In genomic region chr14:92649066-92649465, GRCh38 we compare ENCODE assay signal across 11 cellular contexts.
DNase-seq lines count a peak whose midpoint lies in the region; ATAC-seq and TF ChIP-seq lines count a peak whose summit lies in the region.
"Had no signal": no experiment of that assay in that cellular context is flagged by ENCODE, and none has a peak within 500 bp of the region (broad histone marks: within the 10 kb centered on the region; RNA-seq: fewer than 3 reads in every experiment).

No MANE protein-coding gene starts in this region.

- POLR2A ChIA-PET in activated CD8-positive, alpha-beta T cell treated with anti-CD3 and anti-CD28 coated beads for 36 hours (lab: Charles Lee): no interaction called here

- 91 to 97% (median 93%) methylated on average over 7 of the region's 7 CpGs for WGBS in stomach, 5 donors

- H3K4me1 Mint-ChIP-seq in HFFc6 (ENCODE audit: low read depth): peaks cover 51% of the 10 kb centered on the region
- peaks cover 65% of the 10 kb centered on the region for H3K4me1 Mint-ChIP-seq in activated CD8-positive, alpha-beta T cell treated with anti-CD3 and anti-CD28 coated beads for 36 hours (ENCODE audit: low read depth)

- TF ChIP-seq CTCF in HFFc6 (IDR thresholded peaks at IDR 0.05) (no peak), left lung (IDR thresholded peaks at IDR 0.05) (no peak), stomach (IDR thresholded peaks at IDR 0.05) (no peak)
- TF ChIP-seq CTCF in activated CD8-positive, alpha-beta T cell treated with anti-CD3 and anti-CD28 coated beads for 36 hours (IDR thresholded peaks at IDR 0.05): no peak

- intact Hi-C loops in activated CD8-positive, alpha-beta T cell treated with anti-CD3 and anti-CD28 coated beads for 36 hours (cut with micrococcal nuclease): no loop called here
- intact Hi-C loops in left lung (cut with DNase I): no loop called here
- intact Hi-C loops in stomach (cut with DNase I; ENCODE audit: low total_unique reads): no loop called here

- H3K27ac Mint-ChIP-seq in HFFc6: peak overlapping the region; percentile 94
- H3K27ac Mint-ChIP-seq in activated CD8-positive, alpha-beta T cell treated with anti-CD3 and anti-CD28 coated beads for 36 hours: peak overlapping the region; percentile 97

- peaks cover 0 to 4% of the 10 kb centered on the region in 2 donors for H3K9me3 ChIP-seq in left lung
- H3K9me3 ChIP-seq in stomach: peaks cover 0 to 9% (median 4%) of the 10 kb centered on the region in 4 donors

- H3K27me3 ChIP-seq in left lung (no peaks in the 10 kb centered on the region), stomach (no peaks in the 10 kb centered on the region)

- DNase-seq in HFFc6 (no peak), left lung (no peak), stomach (no peak), NCI-H2227 treated with DMSO at 0.1 percent for 48 hours (lab: John Stamatoyannopoulos, UW) (no peak)
- no peak for DNase-seq in activated CD8-positive, alpha-beta T cell treated with anti-CD3 and anti-CD28 coated beads for 36 hours
- DNase-seq in activated T-cell treated with anti-CD3 and anti-CD28 coated beads, Interleukin-2, amount 50 U/mL, for 1 hour: no peak
- DNase-seq: NCI-H1417 treated with DMSO at 0.1 percent for 48 hours; NCI-H446 treated with DMSO at 0.1 percent for 48 hours; stimulated activated CD4-positive, alpha-beta T cell treated with anti-CD3 and anti-CD28 coated beads, Interleukin-4, amount 100 ng/mL, for 1 hour had no signal

- H3K36me3 Mint-ChIP-seq in HFFc6 (ENCODE audit: low read depth): peaks cover 23% of the 10 kb centered on the region
- peaks cover 58% of the 10 kb centered on the region for H3K36me3 Mint-ChIP-seq in activated CD8-positive, alpha-beta T cell treated with anti-CD3 and anti-CD28 coated beads for 36 hours (ENCODE audit: low read depth)

- H3K36me3 ChIP-seq in left lung: peaks cover 0 to 30% of the 10 kb centered on the region in 2 donors
- H3K36me3 ChIP-seq in stomach: peaks cover 8 to 34% (median 20%) of the 10 kb centered on the region in 4 donors

- no peak overlapping the region for H3K4me3 ChIP-seq in left lung
- no peak overlapping the region for H3K4me3 ChIP-seq in stomach
- H3K4me3 ChIP-seq: K562 had no signal

- H3K9me3 Mint-ChIP-seq in HFFc6: peaks cover 16% of the 10 kb centered on the region
- peaks cover 11% of the 10 kb centered on the region for H3K9me3 Mint-ChIP-seq in activated CD8-positive, alpha-beta T cell treated with anti-CD3 and anti-CD28 coated beads for 36 hours

- H3K27me3 Mint-ChIP-seq in HFFc6 (ENCODE audit: insufficient read depth): peaks cover 2% of the 10 kb centered on the region
- no peaks in the 10 kb centered on the region for H3K27me3 Mint-ChIP-seq in activated CD8-positive, alpha-beta T cell treated with anti-CD3 and anti-CD28 coated beads for 36 hours

- peaks cover 23 to 82% of the 10 kb centered on the region in 2 donors for H3K4me1 ChIP-seq in left lung
- peaks cover 0 to 63% (median 29%) of the 10 kb centered on the region in 4 donors for H3K4me1 ChIP-seq in stomach

- peak overlapping the region; percentile 87 for H3K27ac ChIP-seq in left lung
- H3K27ac ChIP-seq in stomach: peak overlapping the region; percentile 27 to 90 (median 84)

- no peak for TF ChIP-seq EP300 in stomach (IDR thresholded peaks at IDR 0.05)

- CTCF ChIA-PET in activated CD8-positive, alpha-beta T cell treated with anti-CD3 and anti-CD28 coated beads for 36 hours (lab: Charles Lee): no interaction called here

- TF ChIP-seq POLR2A in stomach (IDR thresholded peaks at IDR 0.05): no peak

- H3K4me3 Mint-ChIP-seq in HFFc6: no peak overlapping the region; the same call in 1 of the 2 replicates
- no peak overlapping the region for H3K4me3 Mint-ChIP-seq in activated CD8-positive, alpha-beta T cell treated with anti-CD3 and anti-CD28 coated beads for 36 hours

- no peak for ATAC-seq in activated CD8-positive, alpha-beta T cell treated with anti-CD3 and anti-CD28 coated beads for 36 hours
- no peak for ATAC-seq in left lung
- ATAC-seq in GM21526 (IDR thresholded peaks at IDR 0.05; ENCODE audit: low FRiP score, unreplicated experiment): no peak
- ATAC-seq: K562 had no signal
